9 cellular contexts compared by ENCODE assay signal in genomic region chr2:168705534-168706470, GRCh38.
A peak's percentile ranks its signal among the peaks of the same experiment; 100 is the strongest.
DNase-seq lines count a peak whose midpoint lies in the region; ATAC-seq, FAIRE-seq and TF ChIP-seq lines count a peak whose summit lies in the region.
"Had no signal": no experiment of that assay in that cellular context is flagged by ENCODE, and none has a peak within 500 bp of the region (broad histone marks: within the 10 kb centered on the region; RNA-seq: fewer than 3 reads in every experiment).

No MANE protein-coding gene starts in this region.

- peak; percentile 70 for FAIRE-seq in GM18507 (lab: Jason Lieb, UNC)

- ATAC-seq in RWPE2 (ENCODE audit: low read depth) (no peak), GM21390 (IDR thresholded peaks at IDR 0.05; ENCODE audit: unreplicated experiment) (no peak), HG02798 (IDR thresholded peaks at IDR 0.05; ENCODE audit: poor library complexity, unreplicated experiment) (no peak)
- ATAC-seq: activated T-cell treated with anti-CD3 and anti-CD28 coated beads, Interleukin-2, amount 50 U/mL, for 4 hours had no signal

- no peak overlapping the region for H3K27ac ChIP-seq in AG04450 (ENCODE audit: low read depth, low read length)
- no peak overlapping the region for H3K27ac ChIP-seq in RWPE2 (ENCODE audit: poor library complexity, severe bottlenecking)

- CTCF ChIA-PET in AG04450 (lab: Charles Lee), result interaction anchor here (0.6 to 6.3 kb wide), 19 partner anchors 9 to 392 kb away, joined by 3 to 100 read pairs (median 3); no protein-coding TSS in a partner anchor

- peak; percentile 58 for TF ChIP-seq CTCF in AG04450 (IDR thresholded peaks at IDR 0.05; ENCODE audit: low read depth, low read length)
- TF ChIP-seq CTCF in RWPE2 (IDR thresholded peaks at IDR 0.05; ENCODE audit: poor library complexity, severe bottlenecking), result peak; percentile 50

- H3K36me3 ChIP-seq in RWPE2 (ENCODE audit: low read depth), result no peaks in the 10 kb centered on the region; the same call in 1 of the 2 replicates

- H3K9me3 ChIP-seq in AG04450 (ENCODE audit: control insufficient read depth, insufficient read depth, low read length), result no peaks in the 10 kb centered on the region
- H3K9me3 ChIP-seq in RWPE2 (ENCODE audit: severe bottlenecking), result no peaks in the 10 kb centered on the region

- DNase-seq in AG04450 (ENCODE audit: low read depth, low spot score) (no peak), GM18507 (ENCODE audit: extremely low spot score, insufficient read length, low read depth) (no peak), RWPE2 (ENCODE audit: low spot score) (no peak), globus pallidus (ENCODE audit: low spot score) (peak; percentile 54), retina (no peak)
- no peak for DNase-seq in activated CD4-positive, alpha-beta T cell treated with anti-CD3 and anti-CD28 coated beads, Interleukin-2, amount 50 U/mL, for 4 hours
- DNase-seq: activated T-cell treated with anti-CD3 and anti-CD28 coated beads, Interleukin-2, amount 50 U/mL, for 4 hours had no signal

- no peak overlapping the region for H3K4me3 ChIP-seq in AG04450 (ENCODE audit: low read depth, low read length)
- H3K4me3 ChIP-seq in RWPE2 (ENCODE audit: severe bottlenecking), result no peak overlapping the region

- H3K4me1 ChIP-seq in RWPE2 (ENCODE audit: insufficient read depth, poor library complexity, severe bottlenecking), result no peaks in the 10 kb centered on the region

- H3K27me3 ChIP-seq in AG04450 (ENCODE audit: control insufficient read depth, insufficient read depth, low read length) (no peaks in the 10 kb centered on the region), RWPE2 (ENCODE audit: insufficient read depth, poor library complexity, severe bottlenecking) (no peaks in the 10 kb centered on the region)

- POLR2A ChIA-PET in AG04450 (lab: Yijun Ruan, JAX), result no interaction called here
